ENCODE assay signal across 1 cellular context in the genomic region with DNA sequence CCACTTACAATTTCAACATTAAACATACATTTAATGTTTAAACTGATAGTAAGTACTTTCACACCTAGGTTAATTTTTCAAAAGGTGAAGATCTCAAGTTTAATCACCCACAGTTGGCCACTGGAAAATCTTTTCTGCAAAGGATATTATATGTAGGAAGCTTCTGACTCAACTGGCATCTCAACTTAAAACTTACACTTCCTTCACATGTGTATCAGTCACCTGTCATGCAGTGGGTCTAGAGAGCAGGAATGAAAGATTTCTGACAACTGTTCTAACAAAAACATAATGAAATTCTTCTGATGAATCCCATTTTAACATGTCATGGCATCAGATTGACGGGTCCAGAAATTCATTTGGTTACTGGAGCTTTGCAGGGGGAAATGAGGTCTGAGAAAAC.
TF ChIP-seq lines count a peak whose summit lies in the region.

No MANE protein-coding gene starts in this region.

TF ChIP-seq in neural cell, 6 proteins besides CTCF, POLR2A, EP300 and RAD21:
- TF ChIP-seq REST (IDR thresholded peaks at IDR 0.05; ENCODE audit: borderline replicate concordance) (peak; percentile 35), POLR2AphosphoS5 (IDR thresholded peaks at IDR 0.05) (peak; percentile 51), TAF1 (IDR thresholded peaks at IDR 0.05; ENCODE audit: low read depth) (no peak)
